In the genomic region with DNA sequence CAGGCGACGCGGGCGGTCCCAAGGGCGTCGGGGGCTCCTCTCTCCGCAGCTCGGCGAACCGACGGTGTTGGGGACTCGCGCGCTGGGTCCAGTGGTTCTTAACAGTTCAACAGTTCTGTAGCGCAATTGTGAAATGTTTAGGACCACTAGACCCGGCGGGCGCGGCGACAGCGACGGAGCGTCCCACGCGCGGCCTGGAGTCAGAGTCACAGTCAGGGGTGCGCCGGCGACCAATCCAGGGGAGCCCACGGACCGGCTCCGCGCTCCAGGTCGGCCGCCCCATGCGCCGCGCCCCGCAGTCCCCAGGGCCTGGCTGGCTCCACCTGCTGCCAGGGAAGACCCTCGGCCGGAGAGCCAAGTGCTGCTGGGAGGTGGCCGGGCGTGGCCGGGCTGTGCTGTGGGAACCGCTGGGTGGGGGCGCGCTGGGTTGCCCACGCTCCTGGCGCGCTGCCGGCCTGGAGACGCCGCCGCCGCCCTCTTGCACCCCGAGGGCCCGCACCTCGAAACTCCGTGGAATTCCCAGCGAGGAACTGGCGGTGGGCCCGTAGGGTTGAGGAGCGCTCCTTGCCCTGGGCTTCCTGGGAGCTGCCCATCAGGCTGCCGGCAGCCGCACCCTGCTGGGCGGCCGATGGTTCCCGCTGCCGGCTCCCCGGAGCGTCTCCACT, we compare ENCODE assay signal across 12 cellular contexts. TPM values are rescaled to one million over a fixed set of nuclear protein-coding genes. Genes with fewer than 3 reads are reported as not detected.
A peak's percentile ranks its signal among the peaks of the same experiment; 100 is the strongest.
DNase-seq lines count a peak whose midpoint lies in the region; ATAC-seq and TF ChIP-seq lines count a peak whose summit lies in the region.
"Had no signal": no experiment of that assay in that cellular context is flagged by ENCODE, and none has a peak within 500 bp of the region (broad histone marks: within the 10 kb centered on the region; RNA-seq: fewer than 3 reads in every experiment).

No MANE protein-coding gene starts in this region.

- in situ Hi-C loops in Panc1 (cut with HindIII; ENCODE audit: low pct_unique_long_range_greater_than_20kb, low sequenced_read_pairs) = no loop called here

- no peaks in the 10 kb centered on the region; the same call in 1 of the 2 replicates for H3K27me3 ChIP-seq in Panc1 (ENCODE audit: control insufficient read depth, insufficient read depth, low read length)
- H3K27me3 ChIP-seq in left ventricle myocardium inferior (ENCODE audit: low read depth) = peaks cover 89% of the 10 kb centered on the region
- no peaks in the 10 kb centered on the region for H3K27me3 ChIP-seq in parathyroid adenoma (ENCODE audit: control insufficient read depth, insufficient read depth, low read length)

- H3K4me2 ChIP-seq in parathyroid adenoma (ENCODE audit: low read length) = peak overlapping the region; percentile 68

- BruUV-seq in Panc1 (replicated peaks; lab: Mats Ljungman, UMichigan) = no TSS peak

- CTCF ChIA-PET in Panc1 (lab: Charles Lee) = no interaction called here

- 0 out of 4 replicates have a peak overlapping the region, but pooled peaks of 1 of the 2 experiments have one; percentile 31 for H3K4me3 ChIP-seq in Panc1 (ENCODE audit: low read depth in 2 of 2, low read length in 2 of 2)
- H3K4me3 ChIP-seq in left ventricle myocardium inferior = peak overlapping the region; percentile 62
- H3K4me3 ChIP-seq in parathyroid adenoma (ENCODE audit: low read depth, low read length) = peak overlapping the region; percentile 31

- no peak for DNase-seq in Panc1 (ENCODE audit: low read depth, low spot score)
- no peak for DNase-seq in left ventricle myocardium inferior
- DNase-seq in A172 (ENCODE audit: low spot score) = no peak
- no peak for DNase-seq in NCI-H2171 (lab: John Stamatoyannopoulos, UW)
- DNase-seq in amygdala (lab: John Stamatoyannopoulos, UW) = no peak
- DNase-seq: NCI-H510A had no signal

- peak overlapping the region; percentile 77 for H2AFZ ChIP-seq in parathyroid adenoma

- intact Hi-C loops in Panc1 (cut with micrococcal nuclease; ENCODE audit: unreplicated experiment) = no loop called here
- intact Hi-C loops in left ventricle myocardium inferior (cut with micrococcal nuclease) = no loop called here

- no peaks in the 10 kb centered on the region for H3K4me1 ChIP-seq in ES-I3 (ENCODE audit: insufficient read depth, low read length)
- H3K4me1 ChIP-seq in Panc1 (ENCODE audit: control insufficient read depth, insufficient read depth, low read length) = no peaks in the 10 kb centered on the region
- H3K4me1 ChIP-seq in left ventricle myocardium inferior = peaks cover 20% of the 10 kb centered on the region
- H3K4me1 ChIP-seq in parathyroid adenoma = peaks cover 3% of the 10 kb centered on the region

- H3K36me3 ChIP-seq in ES-I3 (ENCODE audit: insufficient read depth, low read length) = no peaks in the 10 kb centered on the region
- H3K36me3 ChIP-seq in Panc1 (ENCODE audit: control insufficient read depth, insufficient read depth, low read length) = no peaks in the 10 kb centered on the region; the same call in 1 of the 2 replicates
- no peaks in the 10 kb centered on the region for H3K36me3 ChIP-seq in left ventricle myocardium inferior
- no peaks in the 10 kb centered on the region for H3K36me3 ChIP-seq in parathyroid adenoma (ENCODE audit: control insufficient read depth, insufficient read depth, low read length)

- POLR2A ChIA-PET in Panc1 (lab: Charles Lee) = no interaction called here

- no peaks in the 10 kb centered on the region for H3K79me2 ChIP-seq in parathyroid adenoma

- H3K9ac ChIP-seq in ES-I3 (ENCODE audit: low read depth, low read length) (peak overlapping the region; percentile 46; the same call in 1 of the 2 replicates), parathyroid adenoma (no peak overlapping the region)

- ATAC-seq in Panc1 (peak; percentile 35; the same call in 1 of the 2 replicates), HG02884 (IDR thresholded peaks at IDR 0.05; ENCODE audit: unreplicated experiment) (no peak)

- TF ChIP-seq CTCF in Panc1 (IDR thresholded peaks at IDR 0.05) = no peak
- TF ChIP-seq CTCF in left ventricle myocardium inferior (IDR thresholded peaks at IDR 0.05; ENCODE audit: borderline replicate concordance) = no peak
- no peak for TF ChIP-seq CTCF in parathyroid adenoma (IDR thresholded peaks at IDR 0.05)

- H3K27ac ChIP-seq in Panc1 (ENCODE audit: low read length) (no peak overlapping the region), left ventricle myocardium inferior (replicated peaks) (no peak overlapping the region), parathyroid adenoma (no peak overlapping the region)

- H3K9me3 ChIP-seq in ES-I3 (ENCODE audit: control insufficient read depth, insufficient read depth, low read length) (no peaks in the 10 kb centered on the region), Panc1 (ENCODE audit: control insufficient read depth, insufficient read depth, low read depth, low read length) (no peaks in the 10 kb centered on the region), left ventricle myocardium inferior (replicated peaks) (no peaks in the 10 kb centered on the region), parathyroid adenoma (ENCODE audit: control insufficient read depth, low read length) (no peaks in the 10 kb centered on the region)

RNA-seq across cellular contexts. Expression of a gene that starts 20.9 kb away (rescaled TPM):
- total RNA-seq in Panc1 (2021; ENCODE audit: unreplicated experiment) (4.4 TPM), left ventricle myocardium inferior (6.5 TPM)
- polyA plus RNA-seq in Panc1 (2012; ENCODE audit: insufficient read length) = 2.9 TPM
- 2.4 and 3.0 TPM in 2 replicates for total RNA-seq in A172 (2014; rRNA removed; shearing (Covaris generic))
- polyA plus RNA-seq: IgD-negative memory B cell had no signal

RNA-seq across cellular contexts. Expression of a gene that starts 32.0 kb away (rescaled TPM):
- total RNA-seq in Panc1 (2021; ENCODE audit: unreplicated experiment) (not detected), left ventricle myocardium inferior (27.1 TPM)
- polyA plus RNA-seq in Panc1 (2012; ENCODE audit: insufficient read length) = not detected
- not detected in 2 replicates for total RNA-seq in A172 (2014; rRNA removed; shearing (Covaris generic))
- total RNA-seq: activated T-helper 1 cell treated with anti-CD3 and anti-CD28 coated beads, Interleukin-12 subunit alpha, Interleukin-12 subunit beta, Interleukin-2, Interleukin-4 antibody, amounts not matched to agents 30 ng/mL and 10 ng/mL and 1 ng/mL, durations not matched to agents 14 hours and 24 hours and 36 hours; T-helper 1 cell treated with Interleukin-12 subunit alpha and Interleukin-12 subunit beta and Interleukin-4 antibody, amounts not matched to agents 30 ng/mL and 1 ng/mL, for 36 hours had no signal
- polyA plus RNA-seq: IgD-negative memory B cell had no signal

Comparison
In these comparisons a context has a peak if more than half of its experiments do, and no peak if none do; other contexts are left out.
1. RNA of a gene that starts 32.0 kb away (total RNA-seq): 27.1 TPM in left ventricle myocardium inferior (single experiment); not detected in Panc1 (single experiment) and not detected in A172; every median in the first group is over 10 times any median in the second.